In the genomic region with DNA sequence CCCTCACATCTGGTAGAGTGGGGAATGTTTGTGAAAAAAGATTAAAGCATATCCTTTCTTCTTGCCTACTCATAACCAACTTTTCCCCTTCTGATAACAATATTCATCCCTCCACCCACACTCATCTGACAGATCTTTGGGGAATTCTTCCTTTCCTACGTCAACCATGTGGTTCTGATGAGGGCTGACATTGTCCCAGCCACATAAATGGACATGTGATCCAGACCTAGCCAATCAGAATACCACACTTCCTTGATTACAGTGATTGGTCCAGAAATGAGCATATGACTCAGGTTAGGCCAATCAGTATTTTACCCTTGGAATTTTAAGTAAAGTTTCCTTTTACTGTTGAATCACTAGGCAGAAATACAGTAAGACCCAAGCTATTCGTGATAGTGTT, we compare ENCODE assay signal across 20 cellular contexts. TPM values are rescaled to one million over a fixed set of nuclear protein-coding genes. Genes with fewer than 3 reads are reported as not detected.
"Had no signal": no experiment of that assay in that cellular context is flagged by ENCODE, and none has a peak within 500 bp of the region (broad histone marks: within the 10 kb centered on the region; RNA-seq: fewer than 3 reads in every experiment).

No MANE protein-coding gene starts in this region.

- H3K9me3 ChIP-seq: psoas muscle, sigmoid colon, upper lobe of right lung had no signal

- H3K36me3 Mint-ChIP-seq: activated CD4-positive, alpha-beta memory T cell treated with anti-CD3 and anti-CD28 coated beads for 36 hours; brain had no signal

- H3K9me3 Mint-ChIP-seq: activated CD4-positive, alpha-beta memory T cell treated with anti-CD3 and anti-CD28 coated beads for 36 hours; effector memory CD8-positive, alpha-beta T cell; nephron; stimulated activated naive CD8-positive, alpha-beta T cell treated with anti-CD3 and anti-CD28 coated beads, Interleukin-15, Interleukin-2, amounts not matched to agents 100 ng/mL and 50 ng/mL, for 24 hours had no signal

- H3K27me3 Mint-ChIP-seq: effector memory CD8-positive, alpha-beta T cell; stimulated activated naive CD8-positive, alpha-beta T cell treated with anti-CD3 and anti-CD28 coated beads, Interleukin-15, Interleukin-2, amounts not matched to agents 100 ng/mL and 50 ng/mL, for 24 hours had no signal

- H3K4me3 ChIP-seq: psoas muscle, sigmoid colon, upper lobe of right lung had no signal

- H3K36me3 ChIP-seq: sigmoid colon, upper lobe of right lung had no signal

- H3K27ac ChIP-seq: epithelial cell of prostate, psoas muscle, sigmoid colon, upper lobe of right lung had no signal

- ATAC-seq: effector memory CD8-positive, alpha-beta T cell; left ventricle myocardium superior; psoas muscle; upper lobe of right lung had no signal

- H3K4me3 Mint-ChIP-seq: activated CD4-positive, alpha-beta memory T cell treated with anti-CD3 and anti-CD28 coated beads for 36 hours; activated naive CD8-positive, alpha-beta T cell; brain; effector memory CD8-positive, alpha-beta T cell; nephron; stimulated activated naive CD8-positive, alpha-beta T cell treated with anti-CD3 and anti-CD28 coated beads, Interleukin-15, Interleukin-2, amounts not matched to agents 100 ng/mL and 50 ng/mL, for 24 hours had no signal

- H3K27me3 ChIP-seq: sigmoid colon, upper lobe of right lung had no signal

- DNase-seq: activated CD4-positive, alpha-beta memory T cell treated with anti-CD3 and anti-CD28 coated beads for 36 hours; activated CD4-positive, CD25-positive, alpha-beta regulatory T cell treated with anti-CD3 and anti-CD28 coated beads, Interleukin-2, amount 50 U/mL, for 72 hours; activated gamma-delta T cell; activated T-cell treated with anti-CD3 and anti-CD28 coated beads, Interleukin-2, amount 50 U/mL, for 48 hours; amygdala; effector memory CD8-positive, alpha-beta T cell; hippocampal formation; left ventricle myocardium superior; mesenchymal stem cell; psoas muscle; sigmoid colon; stimulated activated CD4-positive, alpha-beta T cell treated with anti-CD3 and anti-CD28 coated beads, Interleukin-12 subunit alpha, Interleukin-12 subunit beta, amount 100 ng/mL, for 4 hours; stimulated activated CD4-positive, alpha-beta T cell treated with anti-CD3 and anti-CD28 coated beads, Interleukin-2, amount 100 ng/mL, for 48 hours; upper lobe of right lung had no signal

- H3K4me1 ChIP-seq: psoas muscle, sigmoid colon, upper lobe of right lung had no signal

- H3K4me1 Mint-ChIP-seq: brain, nephron had no signal

- H3K27ac Mint-ChIP-seq: activated CD4-positive, alpha-beta memory T cell treated with anti-CD3 and anti-CD28 coated beads for 36 hours; activated naive CD8-positive, alpha-beta T cell; brain; effector memory CD8-positive, alpha-beta T cell; nephron; stimulated activated naive CD8-positive, alpha-beta T cell treated with anti-CD3 and anti-CD28 coated beads, Interleukin-15, Interleukin-2, amounts not matched to agents 100 ng/mL and 50 ng/mL, for 24 hours had no signal

RNA-seq across cellular contexts. Expression of gene GPR65, which starts 58.9 kb away (rescaled TPM):
- total RNA-seq: kidney epithelial cell had no signal
